ENCODE assay signal across 2 cellular contexts in the genomic region with DNA sequence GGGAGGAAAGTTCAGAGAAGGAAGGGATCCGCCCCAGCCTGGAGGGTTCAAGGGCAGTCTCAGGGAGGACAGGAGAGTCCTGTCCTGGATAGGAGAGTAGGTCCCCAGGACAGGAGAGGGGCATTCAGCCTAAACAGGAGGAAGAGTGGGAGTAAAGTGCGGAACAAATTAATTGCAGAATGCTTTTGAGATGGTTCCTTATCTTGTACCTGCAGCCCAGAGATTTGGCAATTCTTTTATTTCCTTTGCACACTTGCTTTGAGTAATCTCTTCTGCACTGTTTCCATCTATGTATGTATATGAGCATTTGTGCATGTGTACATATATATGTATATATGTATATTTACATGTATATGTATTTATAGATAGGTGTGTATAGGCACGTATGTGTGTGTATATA.
TF ChIP-seq lines count a peak whose summit lies in the region.

No MANE protein-coding gene starts in this region.

TF ChIP-seq in K562, 482 proteins besides CTCF, POLR2A, EP300 and RAD21:
- TF ChIP-seq ARID1B (IDR thresholded peaks at IDR 0.05) (peak; percentile 35; the same call in 1 of the 2 replicates), RNF2 (IDR thresholded peaks at IDR 0.05) (no peak), CXXC5 (CRISPR knock-in tag; IDR thresholded peaks at IDR 0.05) (peak; percentile 42; the same call in 1 of the 2 replicates), TCF3 (CRISPR knock-in tag; IDR thresholded peaks at IDR 0.05) (peak; percentile 51), CBFA2T2 (conservative IDR thresholded peaks at IDR 0.05) (peak; percentile 18; the same call in 1 of the 2 replicates), CCAR2 (IDR thresholded peaks at IDR 0.05; ENCODE audit: low read depth, low read length) (no peak), NFXL1 (CRISPR knock-in tag; IDR thresholded peaks at IDR 0.05) (no peak), SREBF2 (CRISPR knock-in tag; IDR thresholded peaks at IDR 0.05) (no peak), SOX6 (IDR thresholded peaks at IDR 0.05) (no peak), DPF2 (IDR thresholded peaks at IDR 0.05) (0 out of 2 replicates have a peak, but pooled peaks have one; percentile 21), NCOR1 (IDR thresholded peaks at IDR 0.05) (0 out of 2 replicates have a peak, but pooled peaks have one; percentile 28), CEBPB (tag; IDR thresholded peaks at IDR 0.05) (0 out of 2 replicates have a peak, but pooled peaks have one; percentile 31), CBFA2T3 (IDR thresholded peaks at IDR 0.05) (peak; percentile 67), ZKSCAN8 (CRISPR knock-in tag; IDR thresholded peaks at IDR 0.05) (no peak), TAL1 (IDR thresholded peaks at IDR 0.05) (peak; percentile 46; the same call in 1 of the 2 replicates), NFE2 (IDR thresholded peaks at IDR 0.05; ENCODE audit: low read depth) (no peak), TEAD4 (IDR thresholded peaks at IDR 0.05; ENCODE audit: low read length) (peak; percentile 60), TEAD4 (CRISPR knock-in tag; IDR thresholded peaks at IDR 0.05; ENCODE audit: borderline replicate concordance) (no peak)

TF ChIP-seq in WTC11, 78 proteins besides CTCF, POLR2A, EP300 and RAD21:
- TF ChIP-seq TCF7 (CRISPR knock-in tag; IDR thresholded peaks at IDR 0.05; ENCODE audit: low read depth) (no peak), SP1 (CRISPR knock-in tag; conservative IDR thresholded peaks at IDR 0.05) (no peak), SMAD3 (CRISPR knock-in tag; IDR thresholded peaks at IDR 0.05; ENCODE audit: borderline replicate concordance) (no peak), GTF2I (CRISPR knock-in tag; conservative IDR thresholded peaks at IDR 0.05) (no peak), ZNF232 (CRISPR knock-in tag; IDR thresholded peaks at IDR 0.05) (no peak), ZNF121 (CRISPR knock-in tag; IDR thresholded peaks at IDR 0.05) (no peak), ELF4 (CRISPR knock-in tag; IDR thresholded peaks at IDR 0.05; ENCODE audit: low read depth) (no peak), FOXJ3 (CRISPR knock-in tag; IDR thresholded peaks at IDR 0.05; ENCODE audit: borderline replicate concordance) (no peak), CDX4 (CRISPR knock-in tag; IDR thresholded peaks at IDR 0.05; ENCODE audit: borderline replicate concordance) (no peak), NFE2L1 (CRISPR knock-in tag; IDR thresholded peaks at IDR 0.05) (no peak), ATF1 (CRISPR knock-in tag; IDR thresholded peaks at IDR 0.05) (no peak)
- TF ChIP-seq, protein P1, sequence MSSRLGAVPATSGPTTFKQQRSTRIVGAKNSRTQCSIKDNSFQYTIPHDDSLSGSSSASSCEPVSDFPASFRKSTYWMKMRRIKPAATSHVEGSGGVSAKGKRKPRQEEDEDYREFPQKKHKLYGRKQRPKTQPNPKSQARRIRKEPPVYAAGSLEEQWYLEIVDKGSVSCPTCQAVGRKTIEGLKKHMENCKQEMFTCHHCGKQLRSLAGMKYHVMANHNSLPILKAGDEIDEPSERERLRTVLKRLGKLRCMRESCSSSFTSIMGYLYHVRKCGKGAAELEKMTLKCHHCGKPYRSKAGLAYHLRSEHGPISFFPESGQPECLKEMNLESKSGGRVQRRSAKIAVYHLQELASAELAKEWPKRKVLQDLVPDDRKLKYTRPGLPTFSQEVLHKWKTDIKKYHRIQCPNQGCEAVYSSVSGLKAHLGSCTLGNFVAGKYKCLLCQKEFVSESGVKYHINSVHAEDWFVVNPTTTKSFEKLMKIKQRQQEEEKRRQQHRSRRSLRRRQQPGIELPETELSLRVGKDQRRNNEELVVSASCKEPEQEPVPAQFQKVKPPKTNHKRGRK (CRISPR knock-in tag; IDR thresholded peaks at IDR 0.05; ENCODE audit: borderline replicate concordance): no peak
- TF ChIP-seq, protein P2, sequence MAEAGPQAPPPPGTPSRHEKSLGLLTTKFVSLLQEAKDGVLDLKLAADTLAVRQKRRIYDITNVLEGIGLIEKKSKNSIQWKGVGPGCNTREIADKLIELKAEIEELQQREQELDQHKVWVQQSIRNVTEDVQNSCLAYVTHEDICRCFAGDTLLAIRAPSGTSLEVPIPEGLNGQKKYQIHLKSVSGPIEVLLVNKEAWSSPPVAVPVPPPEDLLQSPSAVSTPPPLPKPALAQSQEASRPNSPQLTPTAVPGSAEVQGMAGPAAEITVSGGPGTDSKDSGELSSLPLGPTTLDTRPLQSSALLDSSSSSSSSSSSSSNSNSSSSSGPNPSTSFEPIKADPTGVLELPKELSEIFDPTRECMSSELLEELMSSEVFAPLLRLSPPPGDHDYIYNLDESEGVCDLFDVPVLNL (CRISPR knock-in tag; IDR thresholded peaks at IDR 0.05; ENCODE audit: borderline replicate concordance, low read depth): no peak
